Comparison of ENCODE assay signal across 19 cellular contexts in the genomic region with DNA sequence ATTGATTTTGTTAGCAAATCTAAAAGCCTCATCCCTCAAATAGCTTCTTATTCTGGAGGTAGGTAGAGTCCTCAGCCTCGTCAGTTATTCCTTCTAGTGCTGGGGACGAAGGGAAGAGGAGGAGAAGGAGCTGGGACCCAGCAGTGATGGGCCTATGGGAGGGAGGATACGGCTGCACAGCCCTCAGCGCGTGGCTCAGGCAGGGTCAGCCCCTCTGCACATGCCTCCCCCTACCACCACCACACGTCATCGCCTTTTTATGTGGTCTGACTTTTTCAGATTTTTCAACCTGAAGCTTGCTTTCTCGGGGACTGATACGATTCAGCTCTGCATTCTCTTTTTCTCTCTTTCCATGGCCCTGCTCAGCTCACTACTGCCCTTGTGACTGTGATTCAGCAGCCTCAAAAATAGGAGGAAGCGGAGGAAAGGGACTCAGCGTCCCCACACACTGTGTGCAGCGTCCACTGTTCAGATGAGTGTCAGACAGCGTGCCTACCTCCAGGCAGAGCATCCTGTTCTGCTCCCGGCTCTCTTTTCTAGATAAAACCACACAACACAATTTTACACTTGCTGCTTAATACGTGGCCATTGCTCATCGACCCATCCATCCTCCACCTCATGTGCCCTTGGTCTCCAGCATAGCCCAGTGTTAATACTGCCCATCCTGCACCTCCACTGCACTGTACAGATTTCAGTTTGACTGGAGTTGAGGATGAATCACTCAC. TPM values are rescaled to one million over a fixed set of nuclear protein-coding genes. Genes with fewer than 3 reads are reported as not detected.
DNase-seq lines count a peak whose midpoint lies in the region; ATAC-seq, FAIRE-seq and TF ChIP-seq lines count a peak whose summit lies in the region.
"Had no signal": no experiment of that assay in that cellular context is flagged by ENCODE, and none has a peak within 500 bp of the region (broad histone marks: within the 10 kb centered on the region; RNA-seq: fewer than 3 reads in every experiment).

No MANE protein-coding gene starts in this region.

- H3K27me3 Mint-ChIP-seq in CD4-positive, alpha-beta memory T cell: peaks cover 9 to 11% of the 10 kb centered on the region in 2 donors

- no peaks in the 10 kb centered on the region for H3K9me3 ChIP-seq in CD4-positive, alpha-beta memory T cell (ENCODE audit: control insufficient read depth in 1 of 2, low read length in 2 of 2)
- no peaks in the 10 kb centered on the region; the same call in 2 of the 3 replicates for H3K9me3 ChIP-seq in GM12878 (replicated peaks; ENCODE audit: control insufficient read depth, insufficient read depth, low read length)
- peaks cover 0 to 1% (median 0%) of the 10 kb centered on the region in 8 donors for H3K9me3 ChIP-seq in spleen
- H3K9me3 ChIP-seq: breast epithelium had no signal

- no peaks in the 10 kb centered on the region for H3K27me3 ChIP-seq in CD4-positive, alpha-beta memory T cell (ENCODE audit: insufficient read depth, low read length)
- H3K27me3 ChIP-seq in GM12878 (replicated peaks in 1 of 2; ENCODE audit: control insufficient read depth in 2 of 2, insufficient read depth in 2 of 2, low read length in 1 of 2): peaks cover 0 to 2% of the 10 kb centered on the region in 2 experiments; a peak in 1 of 4 replicates
- peaks cover 0 to 9% (median 0%) of the 10 kb centered on the region in 7 donors for H3K27me3 ChIP-seq in spleen (replicated peaks in 1 of 7)
- H3K27me3 ChIP-seq: BLaER1 treated with 17β-estradiol and CSF1 and Interleukin-3, amounts not matched to agents 10 nM and 100 nM had no signal

- H3K79me2 ChIP-seq in GM12878 (ENCODE audit: control insufficient read depth, insufficient read depth, low read length): no peaks in the 10 kb centered on the region

- SMC1A ChIA-PET in GM12878 (lab: Charles Lee; ENCODE audit: uncharacterized antibody, unreplicated experiment): interaction anchor here (0.5 to 1.0 kb wide), 4 partner anchors 8 to 553 kb away, joined by 3 read pairs; no protein-coding TSS in a partner anchor

- DNase-seq in CD4-positive, alpha-beta memory T cell: no peak
- DNase-seq in HT1080 (ENCODE audit: low read depth) (peak; percentile 13), GM12878 (ENCODE audit: low read depth, low spot score) (no peak), occipital lobe (lab: John Stamatoyannopoulos, UW) (peak; percentile 65), NCI-H2029 (lab: John Stamatoyannopoulos, UW) (no peak), spleen (no peak)
- DNase-seq: activated B cell treated with CpG ODN at 0.5 μM for 24 hours; activated gamma-delta T cell treated with Interleukin-2 at 50 U/mL for 16 hours; effector memory CD4-positive, alpha-beta T cell; mesenchymal stem cell; NCI-H345; stimulated activated CD4-positive, alpha-beta T cell treated with anti-CD3 and anti-CD28 coated beads, Interleukin-12 subunit alpha, Interleukin-12 subunit beta, amount 100 ng/mL, for 4 hours had no signal

- no peak for TF ChIP-seq EP300 in GM12878 (IDR thresholded peaks at IDR 0.05; ENCODE audit: borderline replicate concordance in 1 of 2, control insufficient read depth in 1 of 2, low read depth in 2 of 2, low read length in 2 of 2)

- H3K9me3 Mint-ChIP-seq in CD4-positive, alpha-beta memory T cell: no peaks in the 10 kb centered on the region
- H3K9me3 Mint-ChIP-seq: activated B cell treated with CpG ODN at 0.5 μM for 24 hours had no signal

- peak overlapping the region in 4 of 7 donors; percentile 3 to 51 (median 26) for H3K27ac Mint-ChIP-seq in CD4-positive, alpha-beta memory T cell
- H3K27ac Mint-ChIP-seq: activated B cell treated with CpG ODN at 0.5 μM for 24 hours had no signal

- no peak overlapping the region for H3K4me3 ChIP-seq in CD4-positive, alpha-beta memory T cell (ENCODE audit: low read length in 2 of 2)
- no peak overlapping the region for H3K4me3 ChIP-seq in GM12878
- no peak overlapping the region for H3K4me3 ChIP-seq in spleen
- H3K4me3 ChIP-seq: BLaER1 treated with 17β-estradiol and CSF1 and Interleukin-3, amounts not matched to agents 10 nM and 100 nM; breast epithelium had no signal

- no TSS peak for BruUV-seq in GM12878 (replicated peaks; lab: Mats Ljungman, UMichigan)

- in situ Hi-C loops in GM12878 (cut with MboI): no loop called here

- peaks cover 0 to 9% (median 3%) of the 10 kb centered on the region in 4 donors for H3K4me1 Mint-ChIP-seq in CD4-positive, alpha-beta memory T cell
- H3K4me1 Mint-ChIP-seq: activated B cell treated with CpG ODN at 0.5 μM for 24 hours had no signal

- 44% methylated on average over 16 of the region's 16 CpGs for WGBS in GM12878 (ENCODE audit: insufficient coverage, insufficient replicate concordance, low lambda C conversion rate, missing lambda C conversion rate)
- 51 to 61% (median 59%) methylated on average over 16 of the region's 16 CpGs for WGBS in spleen, 5 donors

- POLR2A ChIA-PET in CD4-positive, alpha-beta memory T cell (lab: Charles Lee; ENCODE audit: partially characterized antibody): no interaction called here
- POLR2A ChIA-PET in GM12878 (lab: Charles Lee): no interaction called here

- intact Hi-C loops in CD4-positive, alpha-beta memory T cell (cut with micrococcal nuclease): no loop called here
- intact Hi-C loops in GM12878 (cut with micrococcal nuclease; ENCODE audit: unreplicated experiment): no loop called here
- intact Hi-C loops in spleen (cut with DNase I; ENCODE audit: low total_unique reads): no loop called here

- H3K4me3 Mint-ChIP-seq in CD4-positive, alpha-beta memory T cell: no peak overlapping the region
- H3K4me3 Mint-ChIP-seq: activated B cell treated with CpG ODN at 0.5 μM for 24 hours had no signal

- H3K9ac ChIP-seq in GM12878 (ENCODE audit: control insufficient read depth, insufficient read depth, low read length): no peak overlapping the region

- no peak for FAIRE-seq in GM12878 (lab: Jason Lieb, UNC)

- peak; percentile 40 for ATAC-seq in GM12878
- ATAC-seq in HG02970 (IDR thresholded peaks at IDR 0.05; ENCODE audit: low FRiP score, unreplicated experiment): no peak
- no peak for ATAC-seq in HG02588 (IDR thresholded peaks at IDR 0.05; ENCODE audit: unreplicated experiment)

- no peak for TF ChIP-seq RAD21 in GM12878 (IDR thresholded peaks at IDR 0.05; ENCODE audit: insufficient read depth, low read depth, low read length)

- no peaks in the 10 kb centered on the region for H4K20me1 ChIP-seq in GM12878 (ENCODE audit: control insufficient read depth, insufficient read depth)

- H3K27ac ChIP-seq in CD4-positive, alpha-beta memory T cell (ENCODE audit: low read depth, low read length): no peak overlapping the region
- H3K27ac ChIP-seq in GM12878 (ENCODE audit: control insufficient read depth, insufficient read depth) (no peak overlapping the region), spleen (no peak overlapping the region)
- H3K27ac ChIP-seq: breast epithelium had no signal

- CTCF ChIA-PET in CD4-positive, alpha-beta memory T cell (lab: Charles Lee; ENCODE audit: partially characterized antibody): interaction anchor here (0.7 to 1.8 kb wide), 2 partner anchors 30 to 67 kb away, joined by 4 to 10 read pairs; no protein-coding TSS in a partner anchor
- CTCF ChIA-PET in GM12878 (lab: Yijun Ruan, JAX): no interaction called here

- no peak overlapping the region for H2AFZ ChIP-seq in GM12878 (ENCODE audit: control insufficient read depth, low read depth, low read length)

- TF ChIP-seq CTCF in GM12878 (IDR thresholded peaks at IDR 0.05 in 2 of 3, conservative IDR thresholded peaks at IDR 0.05 in 1 of 3; ENCODE audit: control insufficient read depth in 2 of 3, extremely low read depth in 1 of 3, insufficient read depth in 1 of 3, low read depth in 3 of 3, low read length in 3 of 3): no peak
- no peak for TF ChIP-seq CTCF in spleen (IDR thresholded peaks at IDR 0.05 in 8 of 11, conservative IDR thresholded peaks at IDR 0.05 in 3 of 11)

- RAD21 ChIA-PET in GM12878 (lab: Charles Lee; ENCODE audit: unreplicated experiment): no interaction called here

- no peaks in the 10 kb centered on the region for H3K4me1 ChIP-seq in CD4-positive, alpha-beta memory T cell (ENCODE audit: insufficient read depth, low read length)
- H3K4me1 ChIP-seq in GM12878 (ENCODE audit: control insufficient read depth, insufficient read depth, low read length) (no peaks in the 10 kb centered on the region), spleen (peaks cover 0 to 20% (median 0%) of the 10 kb centered on the region in 6 donors)
- H3K4me1 ChIP-seq: breast epithelium had no signal

- no peaks in the 10 kb centered on the region for H3K36me3 ChIP-seq in CD4-positive, alpha-beta memory T cell (ENCODE audit: insufficient read depth, low read length)
- no peaks in the 10 kb centered on the region for H3K36me3 ChIP-seq in GM12878 (ENCODE audit: control insufficient read depth in 2 of 2, insufficient read depth in 2 of 2, low read length in 1 of 2)
- no peaks in the 10 kb centered on the region for H3K36me3 ChIP-seq in spleen
- H3K36me3 ChIP-seq: breast epithelium had no signal

- H3K36me3 Mint-ChIP-seq in CD4-positive, alpha-beta memory T cell: no peaks in the 10 kb centered on the region

- TF ChIP-seq POLR2A in GM12878 (IDR thresholded peaks at IDR 0.05; ENCODE audit: low read depth, low read length) (no peak), spleen (IDR thresholded peaks at IDR 0.05) (no peak)

- H3K4me2 ChIP-seq in GM12878 (ENCODE audit: control insufficient read depth, insufficient read depth): no peak overlapping the region

RNA-seq across cellular contexts. Expression of a gene that starts 0.8 kb away (rescaled TPM):
- total RNA-seq in CD4-positive, alpha-beta memory T cell: not detected
- polyA plus RNA-seq in CD4-positive, alpha-beta memory T cell: not detected
- not detected in 2 replicates for total RNA-seq in HT1080 (2014; rRNA removed; shearing (Covaris generic))
- not detected in 2 replicates for polyA plus RNA-seq in HT1080 (2015; cell fraction: cytosol; rRNA removed)
- not detected in 2 replicates for polyA plus RNA-seq in HT1080 (2015; cell fraction: nucleus; rRNA removed)
- total RNA-seq in GM12878 (2013; cell fraction: nucleolus; rRNA removed): not detected in 2 replicates
- not detected in 2 replicates for total RNA-seq in GM12878 (2014; rRNA removed)
- total RNA-seq in GM12878 (2014; rRNA removed; fragmentation: Illumina TruSeq; extraction: Trizol): not detected in 2 replicates
- total RNA-seq in GM12878 (2021): not detected in 2 replicates
- polyA plus RNA-seq in GM12878 (2011; ENCODE audit: low read depth): not detected
- not detected in 2 replicates for polyA plus RNA-seq in GM12878 (2011; rRNA removed)
- polyA plus RNA-seq in GM12878 (2011; cell fraction: cytosol; rRNA removed): not detected in 2 replicates
- not detected in 2 replicates for polyA plus RNA-seq in GM12878 (2011; cell fraction: nucleus; rRNA removed)
- not detected in 2 replicates for polyA plus RNA-seq in GM12878 (2012)
- not detected in 2 replicates for polyA plus RNA-seq in GM12878 (2014; fragmentation: Illumina TruSeq; extraction: Trizol)
- polyA plus RNA-seq in GM12878 (2014; fragmentation: Nextera tagmentation; extraction: Ambion mirVana): under 1 TPM; 0.02 to 0.08 TPM
- polyA plus RNA-seq in GM12878 (2014; rRNA removed): 0.01 TPM in 1 of 2 replicates, not detected in the other
- not detected for polyA plus RNA-seq in GM12878 (2016; fragmentation: Nextera tagmentation; extraction: Ambion mirVana)
- polyA minus RNA-seq in GM12878 (2011; rRNA and poly(A)+ RNA removed): not detected in 2 replicates
- polyA minus RNA-seq in GM12878 (2011; cell fraction: cytosol; rRNA and poly(A)+ RNA removed): not detected in 2 replicates
- polyA minus RNA-seq in GM12878 (2011; cell fraction: nucleus; rRNA and poly(A)+ RNA removed): not detected in 2 replicates
- not detected for total RNA-seq in occipital lobe
- total RNA-seq in spleen: not detected
- not detected for polyA plus RNA-seq in spleen
- total RNA-seq: activated B cell treated with CpG ODN at 0.5 μM for 24 hours, breast epithelium, G401, osteocyte, SK-MEL-5 had no signal

RNA-seq across cellular contexts. Expression of a gene that starts 41.1 kb away (rescaled TPM):
- 10 to 100 TPM; 13.8 to 14.6 TPM for total RNA-seq in CD4-positive, alpha-beta memory T cell
- polyA plus RNA-seq in CD4-positive, alpha-beta memory T cell: 1 to 10 TPM; 3.4 to 4.5 TPM
- 10.3 TPM in 2 replicates for total RNA-seq in HT1080 (2014; rRNA removed; shearing (Covaris generic))
- polyA plus RNA-seq in HT1080 (2015; cell fraction: cytosol; rRNA removed): 10.1 and 13.8 TPM in 2 replicates
- polyA plus RNA-seq in HT1080 (2015; cell fraction: nucleus; rRNA removed): 13.0 and 13.8 TPM in 2 replicates
- total RNA-seq in GM12878 (2013; cell fraction: nucleolus; rRNA removed): 11.1 and 15.1 TPM in 2 replicates
- total RNA-seq in GM12878 (2014; rRNA removed) (10.4 and 11.6 TPM in 2 replicates), GM12878 (2014; rRNA removed; fragmentation: Illumina TruSeq; extraction: Trizol) (9.7 and 9.8 TPM in 2 replicates), GM12878 (2021) (8.4 and 9.5 TPM in 2 replicates), occipital lobe (1.4 TPM), spleen (10 to 100 TPM in 3 of 7 donors, 1 to 10 TPM in 4; 8.1 to 17.0 (median 9.3) TPM)
- 0.12 TPM for polyA plus RNA-seq in GM12878 (2011; ENCODE audit: low read depth)
- polyA plus RNA-seq in GM12878 (2011; rRNA removed) (1.8 and 2.4 TPM in 2 replicates), GM12878 (2014; fragmentation: Illumina TruSeq; extraction: Trizol) (6.5 and 7.8 TPM in 2 replicates), GM12878 (2014; fragmentation: Nextera tagmentation; extraction: Ambion mirVana) (1 to 10 TPM; 2.5 to 3.4 TPM), GM12878 (2014; rRNA removed) (6.6 and 7.2 TPM in 2 replicates), GM12878 (2016; fragmentation: Nextera tagmentation; extraction: Ambion mirVana) (1 to 10 TPM; 2.4 to 3.4 TPM), spleen (1 to 10 TPM; 1.2 to 3.4 (median 1.7) TPM)
- 1.9 and 3.3 TPM in 2 replicates for polyA plus RNA-seq in GM12878 (2011; cell fraction: cytosol; rRNA removed)
- polyA plus RNA-seq in GM12878 (2011; cell fraction: nucleus; rRNA removed): 1.1 and 2.6 TPM in 2 replicates
- 0.10 and 0.37 TPM in 2 replicates for polyA plus RNA-seq in GM12878 (2012)
- 3.4 and 4.1 TPM in 2 replicates for polyA minus RNA-seq in GM12878 (2011; rRNA and poly(A)+ RNA removed)
- 0.67 and 2.0 TPM in 2 replicates for polyA minus RNA-seq in GM12878 (2011; cell fraction: cytosol; rRNA and poly(A)+ RNA removed)
- 0.85 and 2.3 TPM in 2 replicates for polyA minus RNA-seq in GM12878 (2011; cell fraction: nucleus; rRNA and poly(A)+ RNA removed)
- total RNA-seq: G401 had no signal

Comparison
In these comparisons a context has a peak if more than half of its experiments do, and no peak if none do; other contexts are left out.
1. DNase-seq: peak in HT1080 (single experiment) and occipital lobe (single experiment); none in CD4-positive, alpha-beta memory T cell (0 of 5), GM12878 (single experiment), NCI-H2029 (single experiment) and spleen (single experiment).